ENCODE assay signal across 33 cellular contexts in genomic region chr4:173493041-173493440, GRCh38. TPM values are rescaled to one million over a fixed set of nuclear protein-coding genes. Genes with fewer than 3 reads are reported as not detected.
"Had no signal": no experiment of that assay in that cellular context is flagged by ENCODE, and none has a peak within 500 bp of the region (broad histone marks: within the 10 kb centered on the region; RNA-seq: fewer than 3 reads in every experiment).

No MANE protein-coding gene starts in this region.

- H3K9me3 Mint-ChIP-seq: nephron; stimulated activated naive CD8-positive, alpha-beta T cell treated with anti-CD3 and anti-CD28 coated beads, Interleukin-15, amount 100 ng/mL, for 72 hours had no signal

- H3K4me3 ChIP-seq: esophagus squamous epithelium, heart right ventricle, left lung, prostate gland, right atrium auricular region, smooth muscle cell, suprapubic skin, transverse colon, upper lobe of right lung, uterus had no signal

- H3K36me3 ChIP-seq: esophagus squamous epithelium, heart right ventricle, left lung, prostate gland, right atrium auricular region, suprapubic skin, transverse colon, upper lobe of right lung, uterus had no signal

- H3K4me1 ChIP-seq: prostate gland, uterus had no signal

- H3K27ac ChIP-seq: esophagus squamous epithelium, heart right ventricle, left lung, prostate gland, right atrium auricular region, suprapubic skin, transverse colon, upper lobe of right lung, uterus had no signal

- H3K27ac Mint-ChIP-seq: naive thymus-derived CD4-positive, alpha-beta T cell; nephron; stimulated activated naive CD8-positive, alpha-beta T cell treated with anti-CD3 and anti-CD28 coated beads, Interleukin-15, amount 100 ng/mL, for 72 hours had no signal

- H3K27me3 ChIP-seq: right atrium auricular region, uterus had no signal

- ATAC-seq: heart right ventricle; left cardiac atrium; left lung; naive thymus-derived CD4-positive, alpha-beta T cell; sciatic nerve; upper lobe of right lung had no signal

- H3K36me3 Mint-ChIP-seq: naive thymus-derived CD4-positive, alpha-beta T cell had no signal

- DNase-seq: dermis blood vessel endothelial cell; effector memory CD4-positive, alpha-beta T cell; esophagus squamous epithelium; foreskin melanocyte; glutamatergic neuron; heart right ventricle; hippocampal formation; left cardiac atrium; left lung; mesenchymal stem cell; midbrain; naive thymus-derived CD4-positive, alpha-beta T cell; nucleus accumbens; stimulated activated CD4-positive, alpha-beta T cell treated with anti-CD3 and anti-CD28 coated beads, Interleukin-12 subunit alpha, Interleukin-12 subunit beta, amount 100 ng/mL, for 4 hours; stimulated activated CD4-positive, alpha-beta T cell treated with anti-CD3 and anti-CD28 coated beads, Interleukin-1b, Interleukin-23, amount 100 ng/mL, for 48 hours; stimulated activated CD4-positive, alpha-beta T cell treated with anti-CD3 and anti-CD28 coated beads, Interleukin-4, amount 100 ng/mL, for 1 hour; stimulated activated CD8-positive, alpha-beta memory T cell treated with anti-CD3 and anti-CD28 coated beads, Interleukin-4, amount 100 ng/mL, for 48 hours; stimulated activated naive CD4-positive, alpha-beta T cell; stimulated activated naive CD8-positive, alpha-beta T cell treated with anti-CD3 and anti-CD28 coated beads, Interleukin-15, amount 100 ng/mL, for 72 hours; transverse colon; upper lobe of right lung; uterus had no signal

- H3K9me3 ChIP-seq: esophagus squamous epithelium, heart right ventricle, left lung, prostate gland, right atrium auricular region, suprapubic skin, transverse colon, upper lobe of right lung, uterus had no signal

RNA-seq across cellular contexts. Expression of gene HAND2, which starts 37.0 kb away (rescaled TPM):
- total RNA-seq: dermis blood vessel endothelial cell; endothelial cell of umbilical vein; epithelial cell of proximal tubule; kidney epithelial cell; left lung; lung microvascular endothelial cell; naive thymus-derived CD4-positive, alpha-beta T cell; osteocyte; upper lobe of right lung had no signal
- polyA plus RNA-seq: endothelial cell of umbilical vein; naive thymus-derived CD4-positive, alpha-beta T cell had no signal
